9 cellular contexts compared by ENCODE assay signal in the genomic region with DNA sequence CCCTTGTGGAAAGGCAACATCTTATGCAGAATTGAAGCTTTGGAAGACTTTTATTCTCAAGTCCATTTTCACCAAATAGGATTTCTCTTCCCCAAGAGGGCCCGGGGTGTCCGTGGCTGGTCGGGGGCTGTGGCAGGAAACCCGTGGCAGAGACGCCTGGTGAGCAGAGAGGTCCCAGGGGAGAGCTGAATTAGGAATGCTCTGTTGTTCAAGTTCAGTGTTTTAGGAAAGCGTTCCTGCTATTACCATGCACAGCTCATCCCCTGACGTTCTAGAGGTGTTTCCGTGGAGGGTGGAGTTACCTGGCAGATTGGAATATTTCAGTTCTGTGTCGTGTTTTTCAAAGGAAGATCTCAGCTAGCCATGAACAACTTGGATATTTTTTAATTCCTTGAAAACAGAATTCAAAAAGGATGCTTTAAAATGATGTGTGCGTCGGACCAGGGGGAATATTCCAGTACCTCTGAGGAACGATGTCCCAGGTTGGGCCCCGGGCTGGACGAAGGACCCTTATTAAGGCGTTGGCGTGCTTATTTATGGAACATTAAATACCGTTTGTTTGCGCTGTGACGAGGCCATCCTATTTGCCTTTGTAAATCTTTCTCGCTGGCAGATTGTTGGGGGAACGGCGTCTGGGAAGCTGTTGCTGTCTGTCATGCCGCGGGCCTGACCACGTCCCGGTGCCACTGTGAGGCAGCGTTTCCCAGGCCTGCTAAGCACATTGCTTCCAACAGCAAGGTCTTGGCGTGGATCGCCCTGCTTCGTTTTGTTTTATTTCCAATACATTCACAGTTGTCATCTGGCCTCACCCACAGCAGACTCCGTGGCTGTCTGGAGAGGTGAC. TPM values are rescaled to one million over a fixed set of nuclear protein-coding genes. Genes with fewer than 3 reads are reported as not detected.
DNase-seq lines count a peak whose midpoint lies in the region; ATAC-seq, FAIRE-seq and TF ChIP-seq lines count a peak whose summit lies in the region.
"Had no signal": no experiment of that assay in that cellular context is flagged by ENCODE, and none has a peak within 500 bp of the region (broad histone marks: within the 10 kb centered on the region; RNA-seq: fewer than 3 reads in every experiment).

No MANE protein-coding gene starts in this region.

- no peak for DNase-seq in activated CD8-positive, alpha-beta memory T cell treated with anti-CD3 and anti-CD28 coated beads, Interleukin-2, amount 10 ng/mL, durations not matched to agents 7 days and 5 days
- DNase-seq in activated CD8-positive, alpha-beta memory T cell treated with anti-CD3 and anti-CD28 coated beads, Interleukin-2, amount 50 U/mL, for 48 hours = no peak
- DNase-seq in adrenal gland = no peak
- no peak for DNase-seq in HepG2 (ENCODE audit: low spot score)
- no peak for DNase-seq in thyroid gland
- no peak for DNase-seq in inferior parietal cortex (ENCODE audit: extremely low spot score)
- no peak for DNase-seq in activated gamma-delta T cell (lab: John Stamatoyannopoulos, UW)
- DNase-seq: NCI-H2107 had no signal

- 66 to 80% (median 71%) methylated on average over 28 to 31 of the region's 31 CpGs for WGBS in adrenal gland, 4 donors
- WGBS in HepG2 (ENCODE audit: low lambda C conversion rate) = 14% methylated on average over 31 of the region's 31 CpGs
- WGBS in thyroid gland, 2 donors = 69 to 77% methylated on average over 31 of the region's 31 CpGs

- H3K4me1 Mint-ChIP-seq in activated CD8-positive, alpha-beta memory T cell treated with anti-CD3 and anti-CD28 coated beads, Interleukin-2, amount 10 ng/mL, durations not matched to agents 7 days and 5 days = peaks cover 46% of the 10 kb centered on the region

- TF ChIP-seq POLR2A in adrenal gland (IDR thresholded peaks at IDR 0.05) (no peak), HepG2 (IDR thresholded peaks at IDR 0.05; ENCODE audit: insufficient read depth in 1 of 2, low read depth in 2 of 2, low read length in 2 of 2) (no peak), thyroid gland (IDR thresholded peaks at IDR 0.05) (no peak)

- CTCF ChIA-PET in activated CD8-positive, alpha-beta memory T cell treated with anti-CD3 and anti-CD28 coated beads, Interleukin-2, amount 10 ng/mL, durations not matched to agents 7 days and 5 days (lab: Charles Lee) = interaction anchor here (1.2 kb wide), 1 partner anchor 125 kb away, joined by 4 read pairs; no protein-coding TSS in a partner anchor
- CTCF ChIA-PET in HepG2 (lab: Yijun Ruan, JAX; ENCODE audit: low intra/inter-chr PET ratio, low total read pairs) = no interaction called here

- H3K27me3 Mint-ChIP-seq in activated CD8-positive, alpha-beta memory T cell treated with anti-CD3 and anti-CD28 coated beads, Interleukin-2, amount 10 ng/mL, durations not matched to agents 7 days and 5 days = no peaks in the 10 kb centered on the region

- intact Hi-C loops in adrenal gland (cut with DNase I) = no loop called here
- intact Hi-C loops in HepG2 (cut with micrococcal nuclease; ENCODE audit: unreplicated experiment) = no loop called here
- intact Hi-C loops in thyroid gland (cut with DNase I) = no loop called here

- no TSS peak for BruUV-seq in HepG2 (replicated peaks; lab: Mats Ljungman, UMichigan)

- H4K20me1 ChIP-seq in HepG2 (ENCODE audit: insufficient read depth, low read length) = no peaks in the 10 kb centered on the region; the same call in 1 of the 2 replicates

- POLR2A ChIA-PET in HepG2 (lab: Yijun Ruan, JAX) = no interaction called here

- H3K4me2 ChIP-seq in HepG2 (ENCODE audit: low read depth, low read length) = no peak overlapping the region

- H3K36me3 ChIP-seq in adrenal gland (replicated peaks in 1 of 2) (no peaks in the 10 kb centered on the region), HepG2 (replicated peaks in 1 of 2; ENCODE audit: control insufficient read depth in 1 of 2, insufficient read depth in 2 of 2, low read length in 2 of 2) (no peaks in the 10 kb centered on the region), thyroid gland (no peaks in the 10 kb centered on the region)

- H3K27me3 ChIP-seq in adrenal gland (no peaks in the 10 kb centered on the region), HepG2 (ENCODE audit: control insufficient read depth in 1 of 2, insufficient read depth in 2 of 2, low read length in 2 of 2) (peaks cover 18 to 65% of the 10 kb centered on the region in 2 experiments), thyroid gland (no peaks in the 10 kb centered on the region)

- ATAC-seq in activated CD8-positive, alpha-beta memory T cell treated with anti-CD3 and anti-CD28 coated beads, Interleukin-2, amount 10 ng/mL, durations not matched to agents 7 days and 5 days = no peak
- no peak for ATAC-seq in HepG2
- ATAC-seq in HG02938 (IDR thresholded peaks at IDR 0.05; ENCODE audit: unreplicated experiment) = no peak

- H3K36me3 Mint-ChIP-seq in activated CD8-positive, alpha-beta memory T cell treated with anti-CD3 and anti-CD28 coated beads, Interleukin-2, amount 10 ng/mL, durations not matched to agents 7 days and 5 days = peaks cover 11% of the 10 kb centered on the region

- peaks cover 6 to 33% of the 10 kb centered on the region in 2 donors for H3K4me1 ChIP-seq in adrenal gland (replicated peaks in 1 of 2)
- 0 out of 2 replicates have a peak, but pooled peaks cover 6% of the 10 kb centered on the region for H3K4me1 ChIP-seq in HepG2 (ENCODE audit: insufficient read depth, low read length)
- peaks cover 17 to 30% of the 10 kb centered on the region in 2 donors for H3K4me1 ChIP-seq in thyroid gland

- peak overlapping the region in 1 of 4 donors; percentile 7 for H3K4me3 ChIP-seq in adrenal gland
- no peak overlapping the region for H3K4me3 ChIP-seq in HepG2 (replicated peaks in 1 of 3; ENCODE audit: insufficient read depth in 1 of 3, low read depth in 2 of 3, low read length in 3 of 3)
- H3K4me3 ChIP-seq in thyroid gland (replicated peaks in 1 of 3) = no peak overlapping the region

- no peaks in the 10 kb centered on the region for H3K9me3 Mint-ChIP-seq in activated CD8-positive, alpha-beta memory T cell treated with anti-CD3 and anti-CD28 coated beads, Interleukin-2, amount 10 ng/mL, durations not matched to agents 7 days and 5 days (ENCODE audit: low read depth)

- TF ChIP-seq EP300 in HepG2 (IDR thresholded peaks at IDR 0.05; ENCODE audit: low read depth in 2 of 2, low read length in 2 of 2) (no peak), HepG2 (CRISPR knock-in tag; IDR thresholded peaks at IDR 0.05; ENCODE audit: borderline replicate concordance) (no peak)

- no peaks in the 10 kb centered on the region for H3K9me3 ChIP-seq in adrenal gland (replicated peaks in 1 of 3)
- no peaks in the 10 kb centered on the region for H3K9me3 ChIP-seq in HepG2 (ENCODE audit: low read length)
- no peaks in the 10 kb centered on the region for H3K9me3 ChIP-seq in thyroid gland

- no peak for TF ChIP-seq CTCF in adrenal gland (IDR thresholded peaks at IDR 0.05)
- TF ChIP-seq CTCF in HepG2 (CRISPR knock-in tag; IDR thresholded peaks at IDR 0.05) = no peak
- TF ChIP-seq CTCF in thyroid gland (IDR thresholded peaks at IDR 0.05) = no peak

- in situ Hi-C loops in HepG2 (cut with HindIII; ENCODE audit: extremely low pct_ligation_motif_present, low pct_unique_long_range_greater_than_20kb) = no loop called here

- no peak overlapping the region for H2AFZ ChIP-seq in HepG2 (ENCODE audit: low read length)

- no peak overlapping the region for H3K4me3 Mint-ChIP-seq in activated CD8-positive, alpha-beta memory T cell treated with anti-CD3 and anti-CD28 coated beads, Interleukin-2, amount 10 ng/mL, durations not matched to agents 7 days and 5 days

- no peak for FAIRE-seq in HepG2 (lab: Jason Lieb, UNC)

- TF ChIP-seq RAD21 in HepG2 (CRISPR knock-in tag; IDR thresholded peaks at IDR 0.05) = no peak

- H3K79me2 ChIP-seq in HepG2 (ENCODE audit: insufficient read depth, low read length) = no peaks in the 10 kb centered on the region

- H3K9ac ChIP-seq in HepG2 (ENCODE audit: insufficient read depth, low read depth, low read length) = no peak overlapping the region

- H3K27ac ChIP-seq in adrenal gland (peak overlapping the region in 3 of 5 donors; percentile 32 to 71 (median 63)), HepG2 (ENCODE audit: extremely low read length, insufficient read depth, low read length) (no peak overlapping the region), thyroid gland (peak overlapping the region in 2 of 3 donors; percentile 26 to 68)

- H3K27ac Mint-ChIP-seq in activated CD8-positive, alpha-beta memory T cell treated with anti-CD3 and anti-CD28 coated beads, Interleukin-2, amount 10 ng/mL, durations not matched to agents 7 days and 5 days = peak overlapping the region; percentile 93

TF ChIP-seq in HepG2, 621 proteins besides CTCF, POLR2A, EP300 and RAD21 (continues in another document):
- TF ChIP-seq RNF2 (conservative IDR thresholded peaks at IDR 0.05; ENCODE audit: low read depth) = 0 out of 2 replicates have a peak, but pooled peaks have one; percentile 47

RNA-seq across cellular contexts. Expression of a gene that starts 8.2 kb away (rescaled TPM):
- total RNA-seq in activated CD8-positive, alpha-beta memory T cell treated with anti-CD3 and anti-CD28 coated beads, Interleukin-2, amount 10 ng/mL, durations not matched to agents 7 days and 5 days = 10 to 100 TPM; 25.7 to 27.8 TPM
- 10 to 100 TPM in 4 of 8 donors, 1 to 10 TPM in 4; 4.4 to 20.9 (median 11.1) TPM for total RNA-seq in adrenal gland
- polyA plus RNA-seq in adrenal gland = 1 to 10 TPM; 1.4 to 7.0 (median 5.5) TPM
- not detected in 2 replicates for total RNA-seq in HepG2 (2016; rRNA removed; fragmentation: Illumina TruSeq; extraction: Trizol)
- total RNA-seq in HepG2 (2016; cell fraction: cytosol; rRNA removed; fragmentation: Illumina TruSeq; extraction: Trizol; ENCODE audit: low read depth) = not detected in 2 replicates
- not detected in 2 replicates for total RNA-seq in HepG2 (2016; cell fraction: insoluble cytoplasmic fraction; rRNA removed; fragmentation: Illumina TruSeq; extraction: Trizol)
- not detected in 2 replicates for total RNA-seq in HepG2 (2016; cell fraction: membrane; rRNA removed; fragmentation: Illumina TruSeq; extraction: Trizol)
- total RNA-seq in HepG2 (2016; cell fraction: nucleus; rRNA removed; fragmentation: Illumina TruSeq; extraction: Trizol) = not detected in 2 replicates
- 0.04 TPM in 1 of 2 replicates, not detected in the other for polyA plus RNA-seq in HepG2 (2011; rRNA removed)
- polyA plus RNA-seq in HepG2 (2011; cell fraction: cytosol; rRNA removed) = 0.03 TPM in 1 of 2 replicates, not detected in the other
- 0.12 and 0.23 TPM in 2 replicates for polyA plus RNA-seq in HepG2 (2011; cell fraction: nucleus; rRNA removed)
- polyA plus RNA-seq in HepG2 (2012) = 0.04 and 0.05 TPM in 2 replicates
- polyA plus RNA-seq in HepG2 (2016; cell fraction: cytosol; fragmentation: Illumina TruSeq; extraction: Trizol; ENCODE audit: low read depth) = not detected in 2 replicates
- polyA plus RNA-seq in HepG2 (2016; cell fraction: insoluble cytoplasmic fraction; fragmentation: Illumina TruSeq; extraction: Trizol; ENCODE audit: low read depth) = not detected in 2 replicates
- not detected in 2 replicates for polyA plus RNA-seq in HepG2 (2016; cell fraction: membrane; fragmentation: Illumina TruSeq; extraction: Trizol; ENCODE audit: low read depth)
- polyA plus RNA-seq in HepG2 (2016; cell fraction: nucleus; fragmentation: Illumina TruSeq; extraction: Trizol; ENCODE audit: insufficient read depth, low read depth) = not detected in 2 replicates
- polyA minus RNA-seq in HepG2 (2011; rRNA and poly(A)+ RNA removed; ENCODE audit: low replicate concordance) = 0.42 TPM in 1 of 2 replicates, not detected in the other
- not detected in 2 replicates for polyA minus RNA-seq in HepG2 (2011; cell fraction: cytosol; rRNA and poly(A)+ RNA removed)
- polyA minus RNA-seq in HepG2 (2011; cell fraction: nucleus; rRNA and poly(A)+ RNA removed) = not detected in 2 replicates
- total RNA-seq in thyroid gland = 10 to 100 TPM; 10.1 to 15.0 (median 12.7) TPM

Comparison
In these comparisons a context has a peak if more than half of its experiments do, and no peak if none do; other contexts are left out.
1. RNA of a gene that starts 8.2 kb away (total RNA-seq): 25.7 to 27.8 TPM in activated CD8-positive, alpha-beta memory T cell treated with anti-CD3 and anti-CD28 coated beads, Interleukin-2, amount 10 ng/mL, durations not matched to agents 7 days and 5 days, 10.1 to 15.0 TPM in thyroid gland and 4.4 to 20.9 TPM in adrenal gland; not detected in HepG2; every median in the first group is over 4 times any median in the second.